In genomic region chr12:18564306-18564705, GRCh38 we compare ENCODE assay signal across 40 cellular contexts.
"Had no signal": no experiment of that assay in that cellular context is flagged by ENCODE, and none has a peak within 500 bp of the region (broad histone marks: within the 10 kb centered on the region; RNA-seq: fewer than 3 reads in every experiment).

No MANE protein-coding gene starts in this region.

- ATAC-seq: activated CD8-positive, alpha-beta memory T cell treated with anti-CD3 and anti-CD28 coated beads, Interleukin-2, amount 10 ng/mL, durations not matched to agents 7 days and 5 days; activated CD8-positive, alpha-beta T cell treated with anti-CD3 and anti-CD28 coated beads, Interleukin-2, amount 10 ng/mL, durations not matched to agents 7 days and 5 days; activated naive CD8-positive, alpha-beta T cell treated with anti-CD3 and anti-CD28 coated beads, Interleukin-2, amount 50 U/mL, for 24 hours; body of pancreas had no signal

- H3K9me3 ChIP-seq: adrenal gland, body of pancreas had no signal

- H3K36me3 Mint-ChIP-seq: activated CD4-positive, alpha-beta memory T cell treated with anti-CD3 and anti-CD28 coated beads for 36 hours; activated CD8-positive, alpha-beta memory T cell treated with anti-CD3 and anti-CD28 coated beads, Interleukin-2, amount 10 ng/mL, durations not matched to agents 7 days and 5 days; activated naive CD4-positive, alpha-beta T cell treated with anti-CD3 and anti-CD28 coated beads, Interleukin-2, amount 10 ng/mL, durations not matched to agents 7 days and 5 days; activated naive CD4-positive, alpha-beta T cell treated with anti-CD3 and anti-CD28 coated beads, Interleukin-2, amount 50 U/mL, for 24 hours; activated naive CD8-positive, alpha-beta T cell; activated naive CD8-positive, alpha-beta T cell treated with anti-CD3 and anti-CD28 coated beads, Interleukin-2, amount 10 ng/mL, durations not matched to agents 7 days and 5 days had no signal

- H3K4me1 Mint-ChIP-seq: activated B cell treated with CpG ODN at 0.5 μM for 24 hours; activated CD4-positive, alpha-beta T cell treated with anti-CD3 and anti-CD28 coated beads, Interleukin-2, amount 10 ng/mL, durations not matched to agents 24 days and 14 days; activated CD8-positive, alpha-beta memory T cell treated with anti-CD3 and anti-CD28 coated beads, Interleukin-2, amount 10 ng/mL, durations not matched to agents 7 days and 5 days; activated naive CD4-positive, alpha-beta T cell treated with anti-CD3 and anti-CD28 coated beads, Interleukin-2, amount 10 ng/mL, durations not matched to agents 7 days and 5 days; activated naive CD4-positive, alpha-beta T cell treated with anti-CD3 and anti-CD28 coated beads, Interleukin-2, amount 50 U/mL, for 24 hours; activated naive CD8-positive, alpha-beta T cell treated with anti-CD3 and anti-CD28 coated beads, Interleukin-2, amount 10 ng/mL, durations not matched to agents 7 days and 5 days; activated naive CD8-positive, alpha-beta T cell treated with anti-CD3 and anti-CD28 coated beads, Interleukin-2, amount 50 U/mL, for 24 hours; central memory CD8-positive, alpha-beta T cell had no signal

- H3K4me1 ChIP-seq: body of pancreas had no signal

- H3K27me3 ChIP-seq: adrenal gland, body of pancreas, brain microvascular endothelial cell, cardiac muscle cell had no signal

- H3K36me3 ChIP-seq: adrenal gland, brain microvascular endothelial cell, cardiac muscle cell had no signal

- H3K9me3 Mint-ChIP-seq: activated CD4-positive, alpha-beta T cell treated with anti-CD3 and anti-CD28 coated beads, Interleukin-2, amount 10 ng/mL, durations not matched to agents 24 days and 14 days; activated naive CD4-positive, alpha-beta T cell treated with anti-CD3 and anti-CD28 coated beads, Interleukin-2, amount 50 U/mL, for 24 hours; activated naive CD8-positive, alpha-beta T cell treated with anti-CD3 and anti-CD28 coated beads, Interleukin-2, amount 10 ng/mL, durations not matched to agents 7 days and 5 days had no signal

- H3K27ac Mint-ChIP-seq: activated B cell treated with CpG ODN at 0.5 μM for 24 hours; activated CD4-positive, alpha-beta memory T cell treated with anti-CD3 and anti-CD28 coated beads for 36 hours; activated CD4-positive, alpha-beta T cell treated with anti-CD3 and anti-CD28 coated beads, Interleukin-2, amount 10 ng/mL, durations not matched to agents 24 days and 14 days; activated CD8-positive, alpha-beta memory T cell treated with anti-CD3 and anti-CD28 coated beads, Interleukin-2, amount 10 ng/mL, durations not matched to agents 7 days and 5 days; activated CD8-positive, alpha-beta T cell treated with anti-CD3 and anti-CD28 coated beads, Interleukin-2, amount 10 ng/mL, durations not matched to agents 7 days and 5 days; activated naive CD4-positive, alpha-beta T cell treated with anti-CD3 and anti-CD28 coated beads, Interleukin-2, amount 10 ng/mL, durations not matched to agents 7 days and 5 days; activated naive CD4-positive, alpha-beta T cell treated with anti-CD3 and anti-CD28 coated beads, Interleukin-2, amount 50 U/mL, for 24 hours; activated naive CD8-positive, alpha-beta T cell; activated naive CD8-positive, alpha-beta T cell treated with anti-CD3 and anti-CD28 coated beads, Interleukin-2, amount 10 ng/mL, durations not matched to agents 7 days and 5 days; activated naive CD8-positive, alpha-beta T cell treated with anti-CD3 and anti-CD28 coated beads, Interleukin-2, amount 50 U/mL, for 24 hours; activated T-cell treated with anti-CD3 and anti-CD28 coated beads, Interleukin-2, amount 50 U/mL, for 24 hours; activated T-helper 2 cell treated with anti-CD3 and anti-CD28 coated beads, Interferon-gamma antibody, Interleukin-2, Interleukin-4, amounts not matched to agents 10 μg/mL and 5 μg/mL and 100 μg/mL, durations not matched to agents 14 hours and 24 hours and 36 hours; T-helper 1 cell treated with Interleukin-12 subunit alpha and Interleukin-12 subunit beta and Interleukin-4 antibody, amounts not matched to agents 30 μg/mL and 1 μg/mL, for 36 hours; T-helper 2 cell treated with Interferon-gamma antibody and Interleukin-4, amounts not matched to agents 5 μg/mL and 100 μg/mL, for 36 hours had no signal

- H3K27me3 Mint-ChIP-seq: activated B cell treated with CpG ODN at 0.5 μM for 24 hours; activated CD4-positive, alpha-beta memory T cell treated with anti-CD3 and anti-CD28 coated beads for 36 hours; activated CD4-positive, alpha-beta T cell treated with anti-CD3 and anti-CD28 coated beads, Interleukin-2, amount 10 ng/mL, durations not matched to agents 24 days and 14 days; activated CD8-positive, alpha-beta memory T cell treated with anti-CD3 and anti-CD28 coated beads, Interleukin-2, amount 10 ng/mL, durations not matched to agents 7 days and 5 days; activated naive CD4-positive, alpha-beta T cell treated with anti-CD3 and anti-CD28 coated beads, Interleukin-2, amount 10 ng/mL, durations not matched to agents 7 days and 5 days; activated naive CD4-positive, alpha-beta T cell treated with anti-CD3 and anti-CD28 coated beads, Interleukin-2, amount 50 U/mL, for 24 hours; activated naive CD8-positive, alpha-beta T cell; activated naive CD8-positive, alpha-beta T cell treated with anti-CD3 and anti-CD28 coated beads, Interleukin-2, amount 10 ng/mL, durations not matched to agents 7 days and 5 days; activated naive CD8-positive, alpha-beta T cell treated with anti-CD3 and anti-CD28 coated beads, Interleukin-2, amount 50 U/mL, for 24 hours; activated T-cell treated with anti-CD3 and anti-CD28 coated beads, Interleukin-2, amount 50 U/mL, for 24 hours; central memory CD8-positive, alpha-beta T cell had no signal

- H3K27ac ChIP-seq: adrenal gland, body of pancreas, brain microvascular endothelial cell, cardiac muscle cell, VCaP had no signal

- DNase-seq: activated B cell treated with CpG ODN at 0.5 μM for 24 hours; activated CD4-positive, alpha-beta memory T cell treated with anti-CD3 and anti-CD28 coated beads for 36 hours; activated CD4-positive, alpha-beta T cell treated with anti-CD3 and anti-CD28 coated beads for 4 hours; activated CD4-positive, alpha-beta T cell treated with anti-CD3 and anti-CD28 coated beads, Interleukin-2, amount 10 ng/mL, durations not matched to agents 24 days and 14 days; activated CD4-positive, alpha-beta T cell treated with anti-CD3 and anti-CD28 coated beads, Interleukin-2, amount 50 U/mL, for 1 hour; activated CD4-positive, alpha-beta T cell treated with anti-CD3 and anti-CD28 coated beads, Interleukin-2, amount 50 U/mL, for 4 hours; activated CD4-positive, CD25-positive, alpha-beta regulatory T cell treated with anti-CD3 and anti-CD28 coated beads, Interleukin-2, amount 50 U/mL, for 72 hours; activated CD8-positive, alpha-beta memory T cell treated with anti-CD3 and anti-CD28 coated beads for 24 hours; activated CD8-positive, alpha-beta memory T cell treated with anti-CD3 and anti-CD28 coated beads, Interleukin-2, amount 10 ng/mL, durations not matched to agents 7 days and 5 days; activated CD8-positive, alpha-beta memory T cell treated with anti-CD3 and anti-CD28 coated beads, Interleukin-2, amount 50 U/mL, for 48 hours; activated CD8-positive, alpha-beta T cell treated with anti-CD3 and anti-CD28 coated beads, Interleukin-2, amount 10 ng/mL, durations not matched to agents 7 days and 5 days; activated effector memory CD4-positive, alpha-beta T cell treated with Interleukin-2 at 50 U/mL for 16 hours; activated gamma-delta T cell; activated naive CD4-positive, alpha-beta T cell treated with anti-CD3 and anti-CD28 coated beads, Interleukin-2, amount 10 ng/mL, durations not matched to agents 7 days and 5 days; activated naive CD4-positive, alpha-beta T cell treated with Interleukin-2 at 50 U/mL for 16 hours; activated naive CD8-positive, alpha-beta T cell treated with anti-CD3 and anti-CD28 coated beads, Interleukin-2, amount 10 ng/mL, durations not matched to agents 7 days and 5 days; activated naive CD8-positive, alpha-beta T cell treated with anti-CD3 and anti-CD28 coated beads, Interleukin-2, amount 50 U/mL, for 24 hours; activated T-cell treated with anti-CD3 and anti-CD28 coated beads, Interleukin-2, amount 50 U/mL, for 24 hours; activated T-cell treated with anti-CD3 and anti-CD28 coated beads, Interleukin-2, amount 50 U/mL, for 48 hours; adrenal gland; amniotic stem cell; aorta; body of pancreas; brain microvascular endothelial cell; caudate nucleus; cerebellar nuclear complex; T-helper 1 cell; T-helper 2 cell; T-helper 9 cell had no signal

- H3K4me3 ChIP-seq: adrenal gland, body of pancreas, cardiac muscle cell had no signal

- H3K4me3 Mint-ChIP-seq: activated B cell treated with CpG ODN at 0.5 μM for 24 hours; activated CD4-positive, alpha-beta memory T cell treated with anti-CD3 and anti-CD28 coated beads for 36 hours; activated CD4-positive, alpha-beta T cell treated with anti-CD3 and anti-CD28 coated beads, Interleukin-2, amount 10 ng/mL, durations not matched to agents 24 days and 14 days; activated CD8-positive, alpha-beta memory T cell treated with anti-CD3 and anti-CD28 coated beads, Interleukin-2, amount 10 ng/mL, durations not matched to agents 7 days and 5 days; activated CD8-positive, alpha-beta T cell treated with anti-CD3 and anti-CD28 coated beads, Interleukin-2, amount 10 ng/mL, durations not matched to agents 7 days and 5 days; activated naive CD4-positive, alpha-beta T cell treated with anti-CD3 and anti-CD28 coated beads, Interleukin-2, amount 10 ng/mL, durations not matched to agents 7 days and 5 days; activated naive CD4-positive, alpha-beta T cell treated with anti-CD3 and anti-CD28 coated beads, Interleukin-2, amount 50 U/mL, for 24 hours; activated naive CD8-positive, alpha-beta T cell; activated naive CD8-positive, alpha-beta T cell treated with anti-CD3 and anti-CD28 coated beads, Interleukin-2, amount 10 ng/mL, durations not matched to agents 7 days and 5 days; activated naive CD8-positive, alpha-beta T cell treated with anti-CD3 and anti-CD28 coated beads, Interleukin-2, amount 50 U/mL, for 24 hours; activated T-cell treated with anti-CD3 and anti-CD28 coated beads, Interleukin-2, amount 50 U/mL, for 24 hours; central memory CD8-positive, alpha-beta T cell; T-helper 1 cell treated with Interleukin-12 subunit alpha and Interleukin-12 subunit beta and Interleukin-4 antibody, amounts not matched to agents 30 μg/mL and 1 μg/mL, for 36 hours; T-helper 2 cell treated with Interferon-gamma antibody and Interleukin-4, amounts not matched to agents 5 μg/mL and 100 μg/mL, for 36 hours had no signal

- FAIRE-seq: astrocyte, bronchial epithelial cell, TTC549 had no signal
